Comparison of ENCODE assay signal across 8 cellular contexts in the genomic region with DNA sequence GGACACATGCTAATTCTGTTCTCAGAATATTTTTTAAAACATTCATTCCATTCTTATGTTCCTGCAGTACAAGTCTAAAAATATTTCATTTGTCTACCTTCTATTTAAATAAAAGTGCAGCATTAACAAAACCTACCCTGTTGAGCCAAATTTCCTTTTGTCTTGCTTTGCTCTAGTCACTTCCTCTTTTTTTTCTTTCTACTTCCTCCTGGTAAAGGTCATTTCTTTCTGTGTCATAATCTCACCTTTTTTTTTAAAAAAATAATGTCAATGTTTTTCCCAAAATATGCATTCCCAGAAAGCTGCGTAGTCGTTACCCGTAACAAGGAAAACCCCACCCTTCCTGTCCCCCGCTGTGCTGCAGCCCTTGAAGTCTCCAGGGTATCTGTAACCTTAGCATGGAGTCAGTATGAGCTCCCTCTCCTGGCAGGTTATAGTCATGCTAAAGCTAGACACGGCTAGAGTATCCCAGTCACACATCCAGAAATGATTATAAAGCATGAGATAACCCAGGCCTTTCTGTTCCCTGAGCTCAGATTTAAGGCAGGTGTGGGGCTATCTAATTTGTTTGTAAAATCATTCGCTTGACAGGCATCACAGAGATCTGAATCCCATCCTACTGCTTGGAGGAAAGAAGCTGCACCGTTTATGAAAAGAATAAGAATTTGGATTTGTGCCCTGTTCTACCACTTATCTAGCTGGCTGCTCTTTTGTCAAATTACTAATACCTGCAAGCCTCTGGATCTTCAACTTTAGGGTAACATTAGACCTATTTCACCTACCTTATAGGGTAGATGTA. TPM values are rescaled to one million over a fixed set of nuclear protein-coding genes. Genes with fewer than 3 reads are reported as not detected.
DNase-seq lines count a peak whose midpoint lies in the region; ATAC-seq and TF ChIP-seq lines count a peak whose summit lies in the region.

No MANE protein-coding gene starts in this region.

- TF ChIP-seq CTCF in omental fat pad (IDR thresholded peaks at IDR 0.05) (no peak), upper lobe of right lung (IDR thresholded peaks at IDR 0.05) (peak; percentile 78)

- H3K36me3 ChIP-seq in H7 (replicated peaks; ENCODE audit: control insufficient read depth, insufficient read depth, low read length) (no peaks in the 10 kb centered on the region), upper lobe of right lung (no peaks in the 10 kb centered on the region)

- peak overlapping the region; percentile 42 for H3K27ac ChIP-seq in upper lobe of right lung

- H3K27me3 ChIP-seq in H7 (ENCODE audit: control insufficient read depth, insufficient read depth, low read length) (no peaks in the 10 kb centered on the region), upper lobe of right lung (no peaks in the 10 kb centered on the region)

- DNase-seq in GF-D8 (lab: John Stamatoyannopoulos, UW) (peak; percentile 85), H7 (peak; percentile 86), LHCN-M2 (ENCODE audit: low read depth) (peak; percentile 88), RPMI8226 (peak; percentile 86), globus pallidus (ENCODE audit: low spot score) (peak; percentile 87), omental fat pad (ENCODE audit: low spot score) (no peak), upper lobe of right lung (peak; percentile 70)
- DNase-seq in activated gamma-delta T cell treated with anti-CD3 and anti-CD28 coated beads, Interleukin-2, amount 50 U/mL, for 16 hours (ENCODE audit: low read depth): peak; percentile 50

- no peaks in the 10 kb centered on the region for H3K9me3 ChIP-seq in upper lobe of right lung

- intact Hi-C loops in upper lobe of right lung (cut with DNase I): loop anchor here (10.0 kb wide), 1 partner anchor 149 kb away; no protein-coding TSS in a partner anchor

- no peak overlapping the region for H3K4me3 ChIP-seq in H7 (ENCODE audit: insufficient read depth, low read depth, low read length)
- peak overlapping the region; percentile 12 for H3K4me3 ChIP-seq in upper lobe of right lung

- H3K4me1 ChIP-seq in upper lobe of right lung: peaks cover 16% of the 10 kb centered on the region

- ATAC-seq in omental fat pad (ENCODE audit: low FRiP score) (peak; percentile 92), upper lobe of right lung (peak; percentile 99)

RNA-seq across cellular contexts. Expression of a gene that starts 51.1 kb away (rescaled TPM):
- 20.0 and 29.2 TPM in 2 replicates for total RNA-seq in H7 (2014; rRNA removed; shearing (Covaris generic))
- 22.3 and 27.4 TPM in 2 replicates for total RNA-seq in LHCN-M2 (2014; rRNA removed)
- 20.6 TPM for polyA plus RNA-seq in LHCN-M2 (2012)
- total RNA-seq in omental fat pad: 10 to 100 TPM; 13.2 to 29.6 (median 18.9) TPM
- total RNA-seq in upper lobe of right lung: 21.3 TPM
